In the genomic region with DNA sequence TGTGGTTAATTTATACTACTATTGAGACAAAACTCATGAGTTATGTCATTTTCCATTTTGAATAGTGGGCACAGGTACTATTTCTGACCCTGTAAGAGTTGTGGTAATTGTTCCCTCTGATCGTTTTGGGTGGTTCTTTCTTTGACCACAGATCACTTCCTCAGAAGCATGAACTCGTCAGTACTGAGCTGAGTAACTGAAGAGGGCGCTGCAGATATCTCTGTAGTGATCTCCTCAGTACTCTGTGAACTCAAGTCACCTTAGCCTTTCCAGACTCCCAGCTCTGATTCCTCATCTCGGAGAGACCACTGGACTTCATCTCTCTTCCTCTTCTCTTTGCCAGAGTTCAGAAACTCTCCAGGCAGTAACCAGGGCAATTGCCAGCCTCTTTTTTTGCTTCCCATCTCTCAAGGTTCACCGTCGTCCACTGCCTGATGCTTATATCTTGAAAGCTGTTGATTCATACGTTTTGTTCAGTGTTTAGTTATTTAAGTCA, we compare ENCODE assay signal across 8 cellular contexts. TPM values are rescaled to one million over a fixed set of nuclear protein-coding genes. Genes with fewer than 3 reads are reported as not detected.
DNase-seq lines count a peak whose midpoint lies in the region; ATAC-seq and TF ChIP-seq lines count a peak whose summit lies in the region.

No MANE protein-coding gene starts in this region.

- no peak overlapping the region for H3K27ac ChIP-seq in DND-41 (ENCODE audit: low read length)
- H3K27ac ChIP-seq in hepatocyte = no peak overlapping the region

- H3K36me3 ChIP-seq in DND-41 (ENCODE audit: insufficient read depth, low read length) (no peaks in the 10 kb centered on the region), hepatocyte (replicated peaks; ENCODE audit: insufficient read depth, low read depth) (no peaks in the 10 kb centered on the region)

- H3K79me2 ChIP-seq in DND-41 (ENCODE audit: insufficient read depth, low read length) (no peaks in the 10 kb centered on the region), hepatocyte (no peaks in the 10 kb centered on the region)

- H3K4me3 ChIP-seq in DND-41 (ENCODE audit: low read depth in 1 of 2, low read length in 2 of 2) (no peak overlapping the region), hepatocyte (no peak overlapping the region)

- H4K20me1 ChIP-seq in DND-41 (ENCODE audit: insufficient read depth, low read length) = no peaks in the 10 kb centered on the region
- H4K20me1 ChIP-seq in hepatocyte (ENCODE audit: insufficient read depth, poor library complexity, severe bottlenecking) = no peaks in the 10 kb centered on the region

- CTCF ChIA-PET in activated CD8-positive, alpha-beta T cell treated with anti-CD3 and anti-CD28 coated beads, Interleukin-2, amount 10 ng/mL, durations not matched to agents 7 days and 5 days (lab: Charles Lee) = interaction anchor here (0.6 to 3.6 kb wide), 35 partner anchors 8 to 430 kb away, joined by 3 to 38 read pairs (median 5); a partner anchor contains a TSS

- peak overlapping the region; percentile 32 for H3K4me3 Mint-ChIP-seq in activated CD8-positive, alpha-beta T cell treated with anti-CD3 and anti-CD28 coated beads, Interleukin-2, amount 10 ng/mL, durations not matched to agents 7 days and 5 days
- H3K4me3 Mint-ChIP-seq in stimulated activated memory B cell treated with anti-CD40 and anti-IgM and Interleukin-4, amounts not matched to agents 10 μg/mL and 1 μg/mL and 100 μg/mL, for 72 hours = no peak overlapping the region

- intact Hi-C loops in posterior cingulate gyrus (cut with DNase I) = no loop called here

- no peak overlapping the region for H3K9ac ChIP-seq in DND-41 (ENCODE audit: low read depth, low read length)

- 31% methylated on average over 7 of the region's 7 CpGs for WGBS in hepatocyte (ENCODE audit: low lambda C conversion rate, missing lambda C conversion rate)

- H3K4me2 ChIP-seq in DND-41 (ENCODE audit: insufficient read depth, low read length) (no peak overlapping the region), hepatocyte (no peak overlapping the region)

- H3K9me3 ChIP-seq in DND-41 (ENCODE audit: insufficient read depth, low read length, severe bottlenecking) = no peaks in the 10 kb centered on the region
- no peaks in the 10 kb centered on the region for H3K9me3 ChIP-seq in hepatocyte (ENCODE audit: low read depth)

- H3K36me3 Mint-ChIP-seq in activated CD8-positive, alpha-beta T cell treated with anti-CD3 and anti-CD28 coated beads, Interleukin-2, amount 10 ng/mL, durations not matched to agents 7 days and 5 days (ENCODE audit: low read depth) = no peaks in the 10 kb centered on the region
- no peaks in the 10 kb centered on the region for H3K36me3 Mint-ChIP-seq in stimulated activated memory B cell treated with anti-CD40 and anti-IgM and Interleukin-4, amounts not matched to agents 10 μg/mL and 1 μg/mL and 100 μg/mL, for 72 hours

- H3K9me2 ChIP-seq in hepatocyte (replicated peaks; ENCODE audit: insufficient read depth) = no peaks in the 10 kb centered on the region

- no peaks in the 10 kb centered on the region for H3K27me3 Mint-ChIP-seq in activated CD8-positive, alpha-beta T cell treated with anti-CD3 and anti-CD28 coated beads, Interleukin-2, amount 10 ng/mL, durations not matched to agents 7 days and 5 days (ENCODE audit: low read depth)
- H3K27me3 Mint-ChIP-seq in stimulated activated memory B cell treated with anti-CD40 and anti-IgM and Interleukin-4, amounts not matched to agents 10 μg/mL and 1 μg/mL and 100 μg/mL, for 72 hours = peaks cover 64% of the 10 kb centered on the region

- H3K4me1 Mint-ChIP-seq in activated CD8-positive, alpha-beta T cell treated with anti-CD3 and anti-CD28 coated beads, Interleukin-2, amount 10 ng/mL, durations not matched to agents 7 days and 5 days (ENCODE audit: low read depth) = peaks cover 36% of the 10 kb centered on the region
- H3K4me1 Mint-ChIP-seq in stimulated activated memory B cell treated with anti-CD40 and anti-IgM and Interleukin-4, amounts not matched to agents 10 μg/mL and 1 μg/mL and 100 μg/mL, for 72 hours = peaks cover 14% of the 10 kb centered on the region

- POLR2A ChIA-PET in activated CD8-positive, alpha-beta T cell treated with anti-CD3 and anti-CD28 coated beads, Interleukin-2, amount 10 ng/mL, durations not matched to agents 7 days and 5 days (lab: Charles Lee) = interaction anchor here (0.6 to 1.7 kb wide), 2 partner anchors 24 to 130 kb away, joined by 3 to 5 read pairs; no protein-coding TSS in a partner anchor

- no peaks in the 10 kb centered on the region for H3K4me1 ChIP-seq in DND-41 (ENCODE audit: insufficient read depth, low read length)
- H3K4me1 ChIP-seq in hepatocyte (ENCODE audit: insufficient read depth) = no peaks in the 10 kb centered on the region

- ATAC-seq in DND-41 (ENCODE audit: insufficient read depth, low read depth) (peak; percentile 82), GM21515 (IDR thresholded peaks at IDR 0.05; ENCODE audit: unreplicated experiment) (peak; percentile 80), HG03280 (IDR thresholded peaks at IDR 0.05; ENCODE audit: unreplicated experiment) (no peak)
- ATAC-seq in activated CD8-positive, alpha-beta T cell treated with anti-CD3 and anti-CD28 coated beads, Interleukin-2, amount 10 ng/mL, durations not matched to agents 7 days and 5 days = peak; percentile 98
- ATAC-seq in stimulated activated memory B cell treated with anti-CD40 and anti-IgM and Interleukin-4, amounts not matched to agents 10 μg/mL and 1 μg/mL and 100 μg/mL, for 72 hours = peak; percentile 95

- TF ChIP-seq CTCF in DND-41 (IDR thresholded peaks at IDR 0.05; ENCODE audit: borderline replicate concordance, extremely low read depth, low read length, poor library complexity, severe bottlenecking) = peak; percentile 48
- peak; percentile 30 for TF ChIP-seq CTCF in hepatocyte (IDR thresholded peaks at IDR 0.05; ENCODE audit: poor library complexity)

- H3K27me3 ChIP-seq in DND-41 (ENCODE audit: insufficient read depth, low read length, poor library complexity) (peaks cover 11% of the 10 kb centered on the region), hepatocyte (no peaks in the 10 kb centered on the region)

- H2AFZ ChIP-seq in DND-41 (ENCODE audit: low read depth, low read length) (no peak overlapping the region), hepatocyte (no peak overlapping the region)

- peak overlapping the region; percentile 65 for H3K27ac Mint-ChIP-seq in activated CD8-positive, alpha-beta T cell treated with anti-CD3 and anti-CD28 coated beads, Interleukin-2, amount 10 ng/mL, durations not matched to agents 7 days and 5 days
- H3K27ac Mint-ChIP-seq in stimulated activated memory B cell treated with anti-CD40 and anti-IgM and Interleukin-4, amounts not matched to agents 10 μg/mL and 1 μg/mL and 100 μg/mL, for 72 hours = no peak overlapping the region

- H3K9me3 Mint-ChIP-seq in activated CD8-positive, alpha-beta T cell treated with anti-CD3 and anti-CD28 coated beads, Interleukin-2, amount 10 ng/mL, durations not matched to agents 7 days and 5 days (ENCODE audit: insufficient read depth) = no peaks in the 10 kb centered on the region
- no peaks in the 10 kb centered on the region for H3K9me3 Mint-ChIP-seq in stimulated activated memory B cell treated with anti-CD40 and anti-IgM and Interleukin-4, amounts not matched to agents 10 μg/mL and 1 μg/mL and 100 μg/mL, for 72 hours

- peak; percentile 26 for DNase-seq in DND-41
- peak; percentile 17 for DNase-seq in LHCN-M2 (ENCODE audit: low read depth)
- DNase-seq in activated CD8-positive, alpha-beta T cell treated with anti-CD3 and anti-CD28 coated beads, Interleukin-2, amount 10 ng/mL, durations not matched to agents 7 days and 5 days = peak; percentile 82
- peak; percentile 41 for DNase-seq in hepatocyte (ENCODE audit: low spot score)
- no peak for DNase-seq in posterior cingulate gyrus

RNA-seq across cellular contexts. Expression of a gene that starts 9.4 kb away (rescaled TPM):
- total RNA-seq in LHCN-M2 (2014; rRNA removed) = not detected in 2 replicates
- polyA plus RNA-seq in LHCN-M2 (2012) = not detected
- under 1 TPM; 0.13 to 0.21 TPM for total RNA-seq in activated CD8-positive, alpha-beta T cell treated with anti-CD3 and anti-CD28 coated beads, Interleukin-2, amount 10 ng/mL, durations not matched to agents 7 days and 5 days
- total RNA-seq in hepatocyte = 13.1 and 15.6 TPM in 2 replicates
- 5.2 and 6.0 TPM in 2 replicates for polyA plus RNA-seq in hepatocyte

RNA-seq across cellular contexts. Expression of a gene that starts 53.7 kb away (rescaled TPM):
- 0.06 TPM in 1 of 2 replicates, not detected in the other for total RNA-seq in LHCN-M2 (2014; rRNA removed)
- polyA plus RNA-seq in LHCN-M2 (2012) = not detected
- 10 to 100 TPM; 50.2 to 53.1 TPM for total RNA-seq in activated CD8-positive, alpha-beta T cell treated with anti-CD3 and anti-CD28 coated beads, Interleukin-2, amount 10 ng/mL, durations not matched to agents 7 days and 5 days
- total RNA-seq in hepatocyte = 19.3 and 25.5 TPM in 2 replicates
- polyA plus RNA-seq in hepatocyte = 17.1 and 19.7 TPM in 2 replicates

Comparison
In these comparisons a context has a peak if more than half of its experiments do, and no peak if none do; other contexts are left out.
1. DNase-seq: peak in DND-41 (single experiment), LHCN-M2 (single experiment), activated CD8-positive, alpha-beta T cell treated with anti-CD3 and anti-CD28 coated beads, Interleukin-2, amount 10 ng/mL, durations not matched to agents 7 days and 5 days (single experiment) and hepatocyte (single experiment); none in posterior cingulate gyrus (0 of 10).
2. RNA of a gene that starts 9.4 kb away (total RNA-seq): 13.1 to 15.6 TPM in hepatocyte; 0.13 to 0.21 TPM in activated CD8-positive, alpha-beta T cell treated with anti-CD3 and anti-CD28 coated beads, Interleukin-2, amount 10 ng/mL, durations not matched to agents 7 days and 5 days and not detected in LHCN-M2; every median in the first group is over 10 times any median in the second.
3. RNA of a gene that starts 53.7 kb away (total RNA-seq): 50.2 to 53.1 TPM in activated CD8-positive, alpha-beta T cell treated with anti-CD3 and anti-CD28 coated beads, Interleukin-2, amount 10 ng/mL, durations not matched to agents 7 days and 5 days and 19.3 to 25.5 TPM in hepatocyte; 0.06 TPM in LHCN-M2; every median in the first group is over 10 times any median in the second.